ENCODE assay signal across 2 cellular contexts in the genomic region with DNA sequence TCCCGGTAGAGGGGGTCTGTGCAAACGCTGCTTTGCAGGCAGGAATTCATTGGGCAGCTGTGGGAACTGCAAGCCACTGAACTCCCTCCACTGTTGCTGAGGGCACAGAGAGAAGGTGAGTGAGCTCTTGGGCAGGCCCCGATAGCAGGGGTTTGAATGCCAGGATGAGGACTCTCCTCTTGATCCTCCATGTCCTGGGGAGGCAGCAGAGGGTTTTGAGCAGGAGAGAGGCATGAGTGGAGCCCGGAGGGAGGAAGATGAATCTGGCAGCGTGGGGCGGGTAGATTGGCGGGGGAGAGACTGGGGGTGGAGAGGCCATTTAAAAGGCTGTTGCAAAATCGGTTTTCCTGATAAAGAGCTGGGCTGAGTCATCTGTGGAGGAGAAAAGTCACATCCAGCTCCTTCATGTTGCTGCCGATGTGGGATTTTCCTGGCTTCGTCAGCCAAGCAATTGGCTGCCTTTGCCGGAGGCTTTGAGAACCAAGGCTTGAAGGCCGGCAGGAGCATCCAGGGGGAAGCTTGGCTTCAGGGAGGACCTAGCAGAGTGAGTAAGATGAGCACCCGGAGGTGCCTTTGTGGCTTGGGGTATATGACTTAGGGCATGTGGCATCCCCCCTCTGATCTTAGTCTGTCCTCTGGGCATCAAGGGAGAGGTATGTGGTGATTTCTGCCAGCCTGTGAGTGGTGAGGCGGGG.
A peak's percentile ranks its signal among the peaks of the same experiment; 100 is the strongest.
TF ChIP-seq lines count a peak whose summit lies in the region.

A gene with protein sequence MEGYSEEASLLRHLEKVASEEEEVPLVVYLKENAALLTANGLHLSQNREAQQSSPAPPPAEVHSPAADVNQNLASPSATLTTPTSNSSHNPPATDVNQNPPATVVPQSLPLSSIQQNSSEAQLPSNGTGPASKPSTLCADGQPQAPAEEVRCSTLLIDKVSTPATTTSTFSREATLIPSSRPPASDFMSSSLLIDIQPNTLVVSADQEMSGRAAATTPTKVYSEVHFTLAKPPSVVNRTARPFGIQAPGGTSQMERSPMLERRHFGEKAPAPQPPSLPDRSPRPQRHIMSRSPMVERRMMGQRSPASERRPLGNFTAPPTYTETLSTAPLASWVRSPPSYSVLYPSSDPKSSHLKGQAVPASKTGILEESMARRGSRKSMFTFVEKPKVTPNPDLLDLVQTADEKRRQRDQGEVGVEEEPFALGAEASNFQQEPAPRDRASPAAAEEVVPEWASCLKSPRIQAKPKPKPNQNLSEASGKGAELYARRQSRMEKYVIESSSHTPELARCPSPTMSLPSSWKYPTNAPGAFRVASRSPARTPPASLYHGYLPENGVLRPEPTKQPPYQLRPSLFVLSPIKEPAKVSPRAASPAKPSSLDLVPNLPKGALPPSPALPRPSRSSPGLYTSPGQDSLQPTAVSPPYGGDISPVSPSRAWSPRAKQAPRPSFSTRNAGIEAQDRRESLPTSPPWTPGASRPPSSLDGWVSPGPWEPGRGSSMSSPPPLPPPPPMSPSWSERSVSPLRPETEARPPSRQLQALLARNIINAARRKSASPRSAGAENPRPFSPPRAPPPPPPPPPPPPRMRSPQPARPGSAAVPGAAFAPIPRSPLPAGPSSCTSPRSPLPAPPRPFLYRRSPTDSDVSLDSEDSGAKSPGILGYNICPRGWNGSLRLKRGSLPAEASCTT (plus strand): TSS at position 350 of the 695 bp plus-strand sequence. CDS start 7,616 bp downstream, outside the sequence.

TF ChIP-seq in endothelial cell of umbilical vein, 7 proteins besides CTCF, POLR2A, EP300 and RAD21:
- TF ChIP-seq FOS (IDR thresholded peaks at IDR 0.05; ENCODE audit: borderline replicate concordance, insufficient read depth, low read length) (peak; percentile 54), EZH2 (IDR thresholded peaks at IDR 0.05; ENCODE audit: borderline replicate concordance, low read depth, low read length, severe bottlenecking) (no peak), MYC (IDR thresholded peaks at IDR 0.05; ENCODE audit: low read depth, low read length) (no peak), JUN (IDR thresholded peaks at IDR 0.05; ENCODE audit: borderline replicate concordance, insufficient read depth, insufficient read length, low read depth) (no peak), POLR2AphosphoS5 (IDR thresholded peaks at IDR 0.05; ENCODE audit: insufficient read depth, low read depth, low read length) (peak; percentile 58), GATA2 (IDR thresholded peaks at IDR 0.05; ENCODE audit: insufficient read depth, insufficient read length, low read depth, low read length) (no peak)
- TF ChIP-seq, protein P1, sequence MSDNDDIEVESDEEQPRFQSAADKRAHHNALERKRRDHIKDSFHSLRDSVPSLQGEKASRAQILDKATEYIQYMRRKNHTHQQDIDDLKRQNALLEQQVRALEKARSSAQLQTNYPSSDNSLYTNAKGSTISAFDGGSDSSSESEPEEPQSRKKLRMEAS (IDR thresholded peaks at IDR 0.05; ENCODE audit: insufficient read depth, insufficient read length): no peak

TF ChIP-seq in HEK293T, 16 proteins besides CTCF, POLR2A, EP300 and RAD21:
- TF ChIP-seq LEF1 (IDR thresholded peaks at IDR 0.05; ENCODE audit: borderline replicate concordance) (no peak), BHLHE40 (IDR thresholded peaks at IDR 0.05; ENCODE audit: borderline replicate concordance) (no peak), ELF4 (IDR thresholded peaks at IDR 0.05) (no peak), TARDBP (IDR thresholded peaks at IDR 0.05) (no peak)
